19 cellular contexts compared by ENCODE assay signal in genomic region chr17:43615330-43615729, GRCh38. TPM values are rescaled to one million over a fixed set of nuclear protein-coding genes. Genes with fewer than 3 reads are reported as not detected.
DNase-seq lines count a peak whose midpoint lies in the region; ATAC-seq, FAIRE-seq and TF ChIP-seq lines count a peak whose summit lies in the region.
"Had no signal": no experiment of that assay in that cellular context is flagged by ENCODE, and none has a peak within 500 bp of the region (broad histone marks: within the 10 kb centered on the region; RNA-seq: fewer than 3 reads in every experiment).

No MANE protein-coding gene starts in this region.

- H3K27ac ChIP-seq in RWPE2 (ENCODE audit: poor library complexity, severe bottlenecking) (peak overlapping the region; percentile 19), keratinocyte (ENCODE audit: control insufficient read depth, insufficient read depth, low read length) (peak overlapping the region; percentile 42)

- dilution Hi-C loops in keratinocyte (cut with MboI; ENCODE audit: extremely low pct_ligation_motif_present, low sequenced_read_pairs), result no loop called here

- H3K4me2 ChIP-seq in keratinocyte (ENCODE audit: control insufficient read depth, extremely low read depth, insufficient read depth, low read depth, low read length), result peak overlapping the region; percentile 62

- no peaks in the 10 kb centered on the region for H4K20me1 ChIP-seq in keratinocyte (ENCODE audit: control insufficient read depth, extremely low read depth, insufficient read depth, low read length)

- H3K4me3 ChIP-seq in RWPE2 (ENCODE audit: severe bottlenecking), result no peak overlapping the region
- H3K4me3 ChIP-seq in keratinocyte (ENCODE audit: control insufficient read depth in 2 of 3, extremely low read depth in 1 of 3, insufficient read depth in 2 of 3, low read depth in 1 of 3, low read length in 3 of 3), result no peak overlapping the region

- H3K36me3 ChIP-seq in RWPE2 (ENCODE audit: low read depth) (no peaks in the 10 kb centered on the region), keratinocyte (ENCODE audit: control insufficient read depth in 2 of 2, extremely low read depth in 1 of 2, insufficient read depth in 2 of 2, low read length in 2 of 2) (no peaks in the 10 kb centered on the region)

- no peaks in the 10 kb centered on the region for H3K79me2 ChIP-seq in keratinocyte (ENCODE audit: control insufficient read depth, insufficient read depth, low read length)

- H3K9me3 ChIP-seq in RWPE2 (ENCODE audit: severe bottlenecking), result no peaks in the 10 kb centered on the region
- no peaks in the 10 kb centered on the region for H3K9me3 ChIP-seq in keratinocyte (ENCODE audit: control insufficient read depth, low read depth, low read length)

- DNase-seq in HCEC 1CT, result peak; percentile 44
- DNase-seq in RWPE2 (ENCODE audit: low spot score), result no peak
- DNase-seq in keratinocyte (ENCODE audit: low read depth, low spot score), result no peak
- DNase-seq in UCSD-AML1 (lab: John Stamatoyannopoulos, UW; ENCODE audit: unreplicated experiment), result no peak
- DNase-seq: AML-193; NCI-H1930; NCI-H2171; NCI-H446 treated with DMSO at 0.1 percent for 48 hours; NK-92 treated with Interleukin-12 subunit alpha and Interleukin-12 subunit beta, amount 100 ng/mL, for 24 hours had no signal

- H3K9ac ChIP-seq in keratinocyte (ENCODE audit: control insufficient read depth, extremely low read depth, insufficient read depth, low read length), result peak overlapping the region; percentile 5

- peaks cover 10% of the 10 kb centered on the region for H3K4me1 ChIP-seq in RWPE2 (ENCODE audit: insufficient read depth, poor library complexity, severe bottlenecking)
- H3K4me1 ChIP-seq in keratinocyte (ENCODE audit: control insufficient read depth, extremely low read depth, insufficient read depth, low read length), result peaks cover 32% of the 10 kb centered on the region

- no peaks in the 10 kb centered on the region for H3K9me1 ChIP-seq in keratinocyte (ENCODE audit: control insufficient read depth, extremely low read depth, insufficient read depth, low read length)

- TF ChIP-seq CTCF in RWPE2 (IDR thresholded peaks at IDR 0.05; ENCODE audit: poor library complexity, severe bottlenecking) (no peak), keratinocyte (optimal IDR thresholded peaks at IDR 0.05 in 1 of 3, IDR thresholded peaks at IDR 0.05 in 1 of 3, conservative IDR thresholded peaks at IDR 0.05 in 1 of 3; ENCODE audit: extremely low read depth in 1 of 3, insufficient read depth in 2 of 3, low read length in 3 of 3) (no peak)

- H3K27me3 ChIP-seq in RWPE2 (ENCODE audit: insufficient read depth, poor library complexity, severe bottlenecking) (no peaks in the 10 kb centered on the region), keratinocyte (ENCODE audit: control insufficient read depth, extremely low read depth, insufficient read depth, low read length) (no peaks in the 10 kb centered on the region)

- ATAC-seq in RWPE2 (ENCODE audit: low read depth) (peak; percentile 93), esophagus mucosa (peak; percentile 82), GM19455 (IDR thresholded peaks at IDR 0.05; ENCODE audit: unreplicated experiment) (no peak), HG03432 (IDR thresholded peaks at IDR 0.05; ENCODE audit: unreplicated experiment) (no peak), GM18858 (IDR thresholded peaks at IDR 0.05; ENCODE audit: unreplicated experiment) (no peak)

- FAIRE-seq in keratinocyte (lab: Jason Lieb, UNC), result peak; percentile 98
- FAIRE-seq: GM12892 had no signal

- H2AFZ ChIP-seq in keratinocyte (ENCODE audit: control insufficient read depth, low read length), result peak overlapping the region; percentile 27

RNA-seq across cellular contexts. Expression of gene MEOX1, which starts 46.4 kb away (rescaled TPM):
- 1.2 TPM for total RNA-seq in esophagus mucosa
- polyA plus RNA-seq in keratinocyte, result 0.05 to 0.10 TPM (median 0.08 TPM) in 3 replicates
- 0.31 TPM for polyA plus RNA-seq in keratinocyte (2011; ENCODE audit: low read depth)
- polyA plus RNA-seq in keratinocyte (2011; cell fraction: cytosol; rRNA removed), result 0.02 and 0.04 TPM in 2 replicates
- polyA plus RNA-seq in keratinocyte (2011; cell fraction: nucleus; rRNA removed), result 0.04 and 0.09 TPM in 2 replicates
- polyA plus RNA-seq in keratinocyte (2012; ENCODE audit: low replicate concordance), result 0.11 and 0.28 TPM in 2 replicates
- polyA minus RNA-seq in keratinocyte, result not detected in 3 replicates
- not detected for polyA minus RNA-seq in keratinocyte (2011; cell fraction: cytosol; rRNA and poly(A)+ RNA removed)
- polyA minus RNA-seq in keratinocyte (2011; cell fraction: nucleus; rRNA and poly(A)+ RNA removed), result not detected in 2 replicates
- total RNA-seq: H4, HT1080, LHCN-M2, OCI-LY7 had no signal
- polyA plus RNA-seq: IgD-negative memory B cell had no signal

Comparison
In these comparisons a context has a peak if more than half of its experiments do, and no peak if none do; other contexts are left out.
1. ATAC-seq: peak in RWPE2 (single experiment) and esophagus mucosa (single experiment); none in GM19455 (single experiment), HG03432 (single experiment) and GM18858 (single experiment).